ENCODE assay signal across 11 cellular contexts in the genomic region with DNA sequence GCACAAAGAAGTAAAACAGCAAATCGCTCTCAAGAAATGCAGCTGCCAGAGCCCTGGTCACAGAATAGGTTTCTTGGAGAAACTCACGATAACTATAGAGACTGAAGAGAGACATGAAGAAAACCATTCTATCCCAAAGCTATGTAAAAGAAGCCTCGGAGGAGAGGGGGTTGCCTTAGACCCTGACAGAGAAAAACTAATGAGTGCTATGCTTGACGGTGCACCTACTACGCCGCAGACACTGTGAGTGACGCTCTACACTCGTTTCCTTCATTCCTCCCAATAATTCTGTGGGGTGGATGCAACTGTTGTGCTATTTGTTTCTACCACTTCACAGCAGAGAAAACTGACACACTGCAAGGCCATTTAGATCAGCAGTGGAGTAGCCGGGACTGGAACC.
DNase-seq lines count a peak whose midpoint lies in the region; ATAC-seq and TF ChIP-seq lines count a peak whose summit lies in the region.
"Had no signal": no experiment of that assay in that cellular context is flagged by ENCODE, and none has a peak within 500 bp of the region (broad histone marks: within the 10 kb centered on the region; RNA-seq: fewer than 3 reads in every experiment).

No MANE protein-coding gene starts in this region.

- H3K9me2 ChIP-seq in PC-9 (ENCODE audit: insufficient read depth): no peaks in the 10 kb centered on the region

- no peaks in the 10 kb centered on the region for H3K79me2 ChIP-seq in PC-9 (ENCODE audit: low read depth)

- no peak overlapping the region for H3K4me3 ChIP-seq in right cardiac atrium (ENCODE audit: low read length)
- H3K4me3 ChIP-seq in vagina: no peak overlapping the region
- H3K4me3 ChIP-seq in PC-9: no peak overlapping the region
- H3K4me3 ChIP-seq: BLaER1, cardiac muscle cell had no signal

- peak overlapping the region; percentile 88 for H3K27ac Mint-ChIP-seq in activated naive CD8-positive, alpha-beta T cell treated with anti-CD3 and anti-CD28 coated beads, Interleukin-2, amount 10 ng/mL, durations not matched to agents 7 days and 5 days
- peak overlapping the region; percentile 71 to 96 (median 88) for H3K27ac Mint-ChIP-seq in naive B cell

- BruUV-seq in PC-9 (replicated peaks; lab: Mats Ljungman, UMichigan): no TSS peak

- no peak overlapping the region for H3K4me2 ChIP-seq in PC-9
- H3K4me2 ChIP-seq: BLaER1 had no signal

- H3K4me1 Mint-ChIP-seq in activated naive CD8-positive, alpha-beta T cell treated with anti-CD3 and anti-CD28 coated beads, Interleukin-2, amount 10 ng/mL, durations not matched to agents 7 days and 5 days: peaks cover 86% of the 10 kb centered on the region
- H3K4me1 Mint-ChIP-seq in naive B cell: peaks cover 79 to 90% (median 87%) of the 10 kb centered on the region in 3 donors

- H3K4me3 Mint-ChIP-seq in activated naive CD8-positive, alpha-beta T cell treated with anti-CD3 and anti-CD28 coated beads, Interleukin-2, amount 10 ng/mL, durations not matched to agents 7 days and 5 days: peak overlapping the region; percentile 76
- H3K4me3 Mint-ChIP-seq in naive B cell: peak overlapping the region in 3 of 8 donors; percentile 5 to 76 (median 12)

- ATAC-seq in right cardiac atrium: no peak
- peak; percentile 10 for ATAC-seq in activated naive CD8-positive, alpha-beta T cell treated with anti-CD3 and anti-CD28 coated beads, Interleukin-2, amount 10 ng/mL, durations not matched to agents 7 days and 5 days (ENCODE audit: low read depth)
- no peak for ATAC-seq in naive B cell (ENCODE audit: low read depth in 2 of 2)
- no peak for ATAC-seq in GM21619 (IDR thresholded peaks at IDR 0.05; ENCODE audit: unreplicated experiment)

- peaks cover 5% of the 10 kb centered on the region; the same call in 1 of the 2 replicates for H3F3A ChIP-seq in PC-9 (ENCODE audit: insufficient read depth, low read depth)

- no peak for TF ChIP-seq CTCF in vagina (IDR thresholded peaks at IDR 0.05)
- no peak for TF ChIP-seq CTCF in PC-9 (conservative IDR thresholded peaks at IDR 0.05)

- no peak for DNase-seq in right cardiac atrium
- DNase-seq in cardiac septum (ENCODE audit: low spot score): no peak
- DNase-seq in activated naive CD8-positive, alpha-beta T cell treated with anti-CD3 and anti-CD28 coated beads, Interleukin-2, amount 10 ng/mL, durations not matched to agents 7 days and 5 days: no peak
- no peak for DNase-seq in naive B cell
- DNase-seq in vagina (ENCODE audit: extremely low spot score in 2 of 2): no peak
- no peak for DNase-seq in activated effector memory CD4-positive, alpha-beta T cell treated with Interleukin-2 at 50 U/mL for 16 hours
- no peak for DNase-seq in PC-9
- DNase-seq: small intestine had no signal

- no peak overlapping the region for H2AFZ ChIP-seq in PC-9

- H3K9me3 Mint-ChIP-seq in activated naive CD8-positive, alpha-beta T cell treated with anti-CD3 and anti-CD28 coated beads, Interleukin-2, amount 10 ng/mL, durations not matched to agents 7 days and 5 days: no peaks in the 10 kb centered on the region
- peaks cover 0 to 2% (median 0%) of the 10 kb centered on the region in 7 donors for H3K9me3 Mint-ChIP-seq in naive B cell

- no peaks in the 10 kb centered on the region for H4K20me1 ChIP-seq in PC-9 (ENCODE audit: insufficient read depth)
- H4K20me1 ChIP-seq: BLaER1 had no signal

- H3K27me3 Mint-ChIP-seq in activated naive CD8-positive, alpha-beta T cell treated with anti-CD3 and anti-CD28 coated beads, Interleukin-2, amount 10 ng/mL, durations not matched to agents 7 days and 5 days: no peaks in the 10 kb centered on the region
- H3K27me3 Mint-ChIP-seq in naive B cell: no peaks in the 10 kb centered on the region

- intact Hi-C loops in right cardiac atrium (cut with DNase I): loop anchor here in 2 of 4 donors (5.0 to 10.0 kb wide), 2 partner anchors 49 to 173 kb away; no protein-coding TSS in a partner anchor
- intact Hi-C loops in cardiac septum (cut with DNase I): loop anchor here (5.0 to 10.0 kb wide), 3 partner anchors 37 to 171 kb away; no protein-coding TSS in a partner anchor
- intact Hi-C loops in vagina (cut with DNase I): no loop called here
- intact Hi-C loops in PC-9 (cut with micrococcal nuclease; ENCODE audit: unreplicated experiment): loop anchor here (5.0 kb wide), 1 partner anchor 293 kb away; no protein-coding TSS in a partner anchor

- POLR2A ChIA-PET in activated naive CD8-positive, alpha-beta T cell treated with anti-CD3 and anti-CD28 coated beads, Interleukin-2, amount 10 ng/mL, durations not matched to agents 7 days and 5 days (lab: Charles Lee): interaction anchor here (0.8 to 13.6 kb wide), 15 partner anchors 8 to 176 kb away, joined by 3 to 612 read pairs (median 7); no protein-coding TSS in a partner anchor
- POLR2A ChIA-PET in PC-9 (lab: Charles Lee; ENCODE audit: unreplicated experiment): no interaction called here

- H3K36me3 Mint-ChIP-seq in activated naive CD8-positive, alpha-beta T cell treated with anti-CD3 and anti-CD28 coated beads, Interleukin-2, amount 10 ng/mL, durations not matched to agents 7 days and 5 days: peaks cover 77% of the 10 kb centered on the region
- H3K36me3 Mint-ChIP-seq in naive B cell: peaks cover 72 to 75% of the 10 kb centered on the region in 2 donors

- H3K4me1 ChIP-seq in right cardiac atrium (ENCODE audit: control insufficient read depth, insufficient read depth, low read length): peaks cover 32% of the 10 kb centered on the region
- H3K4me1 ChIP-seq in vagina: peaks cover 67% of the 10 kb centered on the region
- peaks cover 18% of the 10 kb centered on the region for H3K4me1 ChIP-seq in PC-9 (replicated peaks; ENCODE audit: insufficient read depth)
- H3K4me1 ChIP-seq: BLaER1 had no signal

- H3K36me3 ChIP-seq in vagina: peaks cover 0 to 26% of the 10 kb centered on the region in 2 donors
- H3K36me3 ChIP-seq in PC-9 (ENCODE audit: low read depth): peaks cover 20% of the 10 kb centered on the region
- H3K36me3 ChIP-seq: cardiac muscle cell had no signal

- H3K9me3 ChIP-seq in right cardiac atrium (ENCODE audit: control insufficient read depth, low read length): no peaks in the 10 kb centered on the region
- H3K9me3 ChIP-seq in vagina: no peaks in the 10 kb centered on the region
- H3K9me3 ChIP-seq in PC-9 (ENCODE audit: insufficient read depth, low read depth): no peaks in the 10 kb centered on the region
- H3K9me3 ChIP-seq: BLaER1 had no signal

- CTCF ChIA-PET in PC-9 (lab: Charles Lee): no interaction called here

- no peak for TF ChIP-seq POLR2A in vagina (IDR thresholded peaks at IDR 0.05)

- H3K27me3 ChIP-seq in right cardiac atrium (ENCODE audit: control insufficient read depth, insufficient read depth): no peaks in the 10 kb centered on the region
- H3K27me3 ChIP-seq in vagina: no peaks in the 10 kb centered on the region
- H3K27me3 ChIP-seq in PC-9 (ENCODE audit: insufficient read depth, low read depth): no peaks in the 10 kb centered on the region
- H3K27me3 ChIP-seq: BLaER1 had no signal

- WGBS in right cardiac atrium: 74% methylated on average over 9 of the region's 9 CpGs

- H3K27ac ChIP-seq in right cardiac atrium (ENCODE audit: low read length): peak overlapping the region; percentile 32
- H3K27ac ChIP-seq in vagina: peak overlapping the region; percentile 86
- H3K27ac ChIP-seq in PC-9: no peak overlapping the region
- H3K27ac ChIP-seq: BLaER1, cardiac muscle cell had no signal
